18 cellular contexts compared by ENCODE assay signal in the genomic region with DNA sequence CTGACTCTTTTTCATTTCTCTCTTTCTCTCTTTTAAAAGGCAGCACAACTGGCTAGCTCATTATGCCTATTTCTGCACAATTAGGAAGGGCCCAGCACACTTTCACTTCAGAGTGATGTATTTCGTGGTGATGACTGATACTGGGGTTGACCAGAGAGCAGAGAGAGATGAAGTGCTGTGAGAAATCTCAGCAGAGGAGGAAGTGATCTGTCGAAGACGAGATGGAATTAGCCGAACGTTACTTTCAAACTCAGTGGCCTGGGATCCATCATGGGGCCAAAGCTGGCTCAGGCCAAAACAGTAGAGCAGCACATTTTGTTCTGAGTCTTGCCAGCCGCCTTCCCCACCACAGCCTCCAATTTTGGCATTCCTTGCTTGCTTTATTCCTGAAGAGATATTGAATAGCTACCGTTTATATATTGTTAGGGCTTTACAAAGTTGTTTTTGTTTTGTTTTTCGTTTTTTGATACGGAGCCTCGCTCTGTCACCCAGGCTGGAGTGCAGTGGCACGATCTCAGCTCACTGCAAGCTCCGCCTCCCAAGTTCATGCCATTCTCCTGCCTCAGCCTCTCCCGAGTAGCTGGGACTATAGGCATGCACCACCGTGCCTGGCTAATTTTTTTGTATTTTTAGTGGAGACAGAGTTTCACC.
DNase-seq lines count a peak whose midpoint lies in the region; ATAC-seq and TF ChIP-seq lines count a peak whose summit lies in the region.
"Had no signal": no experiment of that assay in that cellular context is flagged by ENCODE, and none has a peak within 500 bp of the region (broad histone marks: within the 10 kb centered on the region; RNA-seq: fewer than 3 reads in every experiment).

No MANE protein-coding gene starts in this region.

- intact Hi-C loops in right lobe of liver (cut with DNase I): no loop called here

- TF ChIP-seq CTCF in liver (IDR thresholded peaks at IDR 0.05; ENCODE audit: low read depth, low read length, missing input control): no peak
- no peak for TF ChIP-seq CTCF in right lobe of liver (IDR thresholded peaks at IDR 0.05)
- no peak for TF ChIP-seq CTCF in foreskin fibroblast (IDR thresholded peaks at IDR 0.05; ENCODE audit: low read depth, low read length)

- H3K4me3 Mint-ChIP-seq in T-helper 2 cell treated with Interferon-gamma antibody and Interleukin-4, amounts not matched to agents 5 μg/mL and 100 μg/mL, for 36 hours: no peak overlapping the region
- H3K4me3 Mint-ChIP-seq: CD8-positive, alpha-beta T cell; stimulated activated naive CD8-positive, alpha-beta T cell treated with anti-CD3 and anti-CD28 coated beads, Interleukin-15, Interleukin-2, amounts not matched to agents 100 ng/mL and 50 ng/mL, for 24 hours had no signal

- 63% methylated on average over 14 of the region's 14 CpGs for WGBS in liver
- 58% methylated on average over 14 of the region's 14 CpGs for WGBS in right lobe of liver (ENCODE audit: insufficient coverage, low coverage, low lambda C conversion rate, missing lambda C conversion rate)

- H3K4me1 ChIP-seq in liver (ENCODE audit: control insufficient read depth in 4 of 4, insufficient read depth in 4 of 4, low read length in 3 of 4) (no peaks in the 10 kb centered on the region), right lobe of liver (no peaks in the 10 kb centered on the region)

- H3K9me3 ChIP-seq in liver (ENCODE audit: control insufficient read depth in 4 of 4, low read length in 3 of 4) (no peaks in the 10 kb centered on the region), right lobe of liver (no peaks in the 10 kb centered on the region)

- H3K27me3 Mint-ChIP-seq in T-helper 2 cell treated with Interferon-gamma antibody and Interleukin-4, amounts not matched to agents 5 μg/mL and 100 μg/mL, for 36 hours (ENCODE audit: low read depth): no peaks in the 10 kb centered on the region
- H3K27me3 Mint-ChIP-seq: stimulated activated naive CD8-positive, alpha-beta T cell treated with anti-CD3 and anti-CD28 coated beads, Interleukin-15, Interleukin-2, amounts not matched to agents 100 ng/mL and 50 ng/mL, for 24 hours had no signal

- no peak for TF ChIP-seq POLR2A in right lobe of liver (IDR thresholded peaks at IDR 0.05)

- TF ChIP-seq RAD21 in liver (IDR thresholded peaks at IDR 0.05): peak in 1 of 2 donors; percentile 20

- no peak for DNase-seq in right lobe of liver
- peak; percentile 38 to 55 for DNase-seq in foreskin fibroblast
- no peak for DNase-seq in cerebellar nuclear complex (lab: John Stamatoyannopoulos, UW)
- no peak for DNase-seq in T-helper 2 cell treated with Interferon-gamma antibody and Interleukin-4, amounts not matched to agents 5 μg/mL and 100 μg/mL, for 36 hours (ENCODE audit: low spot score)
- DNase-seq: activated CD4-positive, alpha-beta T cell treated with anti-CD3 and anti-CD28 coated beads for 48 hours; activated T-cell treated with anti-CD3 and anti-CD28 coated beads, Interleukin-2, amount 50 U/mL, for 48 hours; CD8-positive, alpha-beta T cell; GF-D8; left ventricle myocardium superior; NCI-H1417 treated with DMSO at 0.1 percent for 48 hours; NCI-H526 had no signal

- H3K9me3 Mint-ChIP-seq in T-helper 2 cell treated with Interferon-gamma antibody and Interleukin-4, amounts not matched to agents 5 μg/mL and 100 μg/mL, for 36 hours: no peaks in the 10 kb centered on the region
- H3K9me3 Mint-ChIP-seq: CD8-positive, alpha-beta T cell; stimulated activated naive CD8-positive, alpha-beta T cell treated with anti-CD3 and anti-CD28 coated beads, Interleukin-15, Interleukin-2, amounts not matched to agents 100 ng/mL and 50 ng/mL, for 24 hours had no signal

- H3K9ac ChIP-seq in liver (ENCODE audit: low read depth in 1 of 2, low read length in 2 of 2): no peak overlapping the region

- no peak overlapping the region for H3K27ac Mint-ChIP-seq in T-helper 2 cell treated with Interferon-gamma antibody and Interleukin-4, amounts not matched to agents 5 μg/mL and 100 μg/mL, for 36 hours
- H3K27ac Mint-ChIP-seq: CD8-positive, alpha-beta T cell; stimulated activated naive CD8-positive, alpha-beta T cell treated with anti-CD3 and anti-CD28 coated beads, Interleukin-15, Interleukin-2, amounts not matched to agents 100 ng/mL and 50 ng/mL, for 24 hours had no signal

- H3K36me3 ChIP-seq in liver (ENCODE audit: control insufficient read depth in 4 of 4, insufficient read depth in 3 of 4, low read depth in 1 of 4, low read length in 3 of 4): no peaks in the 10 kb centered on the region
- no peaks in the 10 kb centered on the region for H3K36me3 ChIP-seq in right lobe of liver

- no peak for ATAC-seq in right lobe of liver
- ATAC-seq in HG03342 (IDR thresholded peaks at IDR 0.05; ENCODE audit: unreplicated experiment): peak; percentile 89
- no peak for ATAC-seq in GM21423 (IDR thresholded peaks at IDR 0.05; ENCODE audit: unreplicated experiment)
- no peak for ATAC-seq in GM21390 (IDR thresholded peaks at IDR 0.05; ENCODE audit: unreplicated experiment)
- ATAC-seq: CD8-positive, alpha-beta T cell; esophagus mucosa; left ventricle myocardium superior; Panc1 had no signal

- H3K27me3 ChIP-seq in liver (ENCODE audit: control insufficient read depth in 4 of 4, insufficient read depth in 4 of 4, low read length in 3 of 4) (no peaks in the 10 kb centered on the region), right lobe of liver (no peaks in the 10 kb centered on the region)

- H3K4me1 Mint-ChIP-seq in T-helper 2 cell treated with Interferon-gamma antibody and Interleukin-4, amounts not matched to agents 5 μg/mL and 100 μg/mL, for 36 hours (ENCODE audit: low read depth): no peaks in the 10 kb centered on the region

- H3K36me3 Mint-ChIP-seq in T-helper 2 cell treated with Interferon-gamma antibody and Interleukin-4, amounts not matched to agents 5 μg/mL and 100 μg/mL, for 36 hours (ENCODE audit: low read depth): no peaks in the 10 kb centered on the region
- H3K36me3 Mint-ChIP-seq: CD8-positive, alpha-beta T cell had no signal

- H3K27ac ChIP-seq in liver (ENCODE audit: low read depth in 1 of 2, low read length in 2 of 2): no peak overlapping the region
- no peak overlapping the region for H3K27ac ChIP-seq in right lobe of liver

- H3K4me3 ChIP-seq in liver (ENCODE audit: low read depth in 1 of 3, low read length in 3 of 3) (no peak overlapping the region), right lobe of liver (no peak overlapping the region), foreskin fibroblast (ENCODE audit: low read depth in 1 of 2, low read length in 2 of 2) (no peak overlapping the region)

TF ChIP-seq in liver, 16 proteins besides CTCF, POLR2A, EP300 and RAD21:
- TF ChIP-seq HNF4A (conservative IDR thresholded peaks at IDR 0.05) (no peak), NR2F2 (IDR thresholded peaks at IDR 0.05) (peak; percentile 76), RXRA (IDR thresholded peaks at IDR 0.05) (peak in 1 of 2 donors; percentile 23), SP1 (IDR thresholded peaks at IDR 0.05) (peak; percentile 48), JUND (IDR thresholded peaks at IDR 0.05) (no peak), FOXA2 (IDR thresholded peaks at IDR 0.05) (no peak), TAF1 (conservative IDR thresholded peaks at IDR 0.05) (no peak)
- TF ChIP-seq, protein P1, sequence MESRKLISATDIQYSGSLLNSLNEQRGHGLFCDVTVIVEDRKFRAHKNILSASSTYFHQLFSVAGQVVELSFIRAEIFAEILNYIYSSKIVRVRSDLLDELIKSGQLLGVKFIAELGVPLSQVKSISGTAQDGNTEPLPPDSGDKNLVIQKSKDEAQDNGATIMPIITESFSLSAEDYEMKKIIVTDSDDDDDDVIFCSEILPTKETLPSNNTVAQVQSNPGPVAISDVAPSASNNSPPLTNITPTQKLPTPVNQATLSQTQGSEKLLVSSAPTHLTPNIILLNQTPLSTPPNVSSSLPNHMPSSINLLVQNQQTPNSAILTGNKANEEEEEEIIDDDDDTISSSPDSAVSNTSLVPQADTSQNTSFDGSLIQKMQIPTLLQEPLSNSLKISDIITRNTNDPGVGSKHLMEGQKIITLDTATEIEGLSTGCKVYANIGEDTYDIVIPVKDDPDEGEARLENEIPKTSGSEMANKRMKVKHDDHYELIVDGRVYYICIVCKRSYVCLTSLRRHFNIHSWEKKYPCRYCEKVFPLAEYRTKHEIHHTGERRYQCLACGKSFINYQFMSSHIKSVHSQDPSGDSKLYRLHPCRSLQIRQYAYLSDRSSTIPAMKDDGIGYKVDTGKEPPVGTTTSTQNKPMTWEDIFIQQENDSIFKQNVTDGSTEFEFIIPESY (IDR thresholded peaks at IDR 0.05): no peak
TF ChIP-seq in liver: peak in this region for 3.

Comparison
In these comparisons a context has a peak if more than half of its experiments do, and no peak if none do; other contexts are left out.
1. DNase-seq: peak in foreskin fibroblast (2 of 2); none in right lobe of liver (0 of 3), cerebellar nuclear complex (0 of 2) and T-helper 2 cell treated with Interferon-gamma antibody and Interleukin-4, amounts not matched to agents 5 μg/mL and 100 μg/mL, for 36 hours (single experiment).